Comparison of ENCODE assay signal across 2 cellular contexts in the genomic region with DNA sequence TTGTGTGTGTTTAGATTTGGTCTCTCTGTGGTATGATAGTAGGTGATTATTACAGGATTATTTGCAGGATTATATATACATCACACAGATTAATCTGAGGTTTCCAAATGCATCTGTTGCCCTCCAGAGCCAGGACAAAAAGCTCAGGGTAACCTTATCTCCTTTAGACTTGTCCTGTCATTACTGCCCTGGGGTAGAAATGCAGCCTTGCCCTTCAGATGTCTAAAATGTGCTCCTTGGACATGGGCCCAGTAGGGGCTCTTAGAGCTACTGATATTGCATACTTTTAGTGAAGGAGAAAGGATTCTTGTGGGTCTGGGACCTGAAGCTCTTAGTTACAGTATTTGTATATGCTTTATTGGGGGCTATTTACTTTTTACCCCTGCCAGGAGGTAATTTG.
TF ChIP-seq lines count a peak whose summit lies in the region.

No MANE protein-coding gene starts in this region.

TF ChIP-seq in HEK293, 187 proteins besides CTCF, POLR2A, EP300 and RAD21:
- TF ChIP-seq ZNF175 (tag by site-specific recombination; IDR thresholded peaks at IDR 0.05): no peak
- TF ChIP-seq, protein P1, sequence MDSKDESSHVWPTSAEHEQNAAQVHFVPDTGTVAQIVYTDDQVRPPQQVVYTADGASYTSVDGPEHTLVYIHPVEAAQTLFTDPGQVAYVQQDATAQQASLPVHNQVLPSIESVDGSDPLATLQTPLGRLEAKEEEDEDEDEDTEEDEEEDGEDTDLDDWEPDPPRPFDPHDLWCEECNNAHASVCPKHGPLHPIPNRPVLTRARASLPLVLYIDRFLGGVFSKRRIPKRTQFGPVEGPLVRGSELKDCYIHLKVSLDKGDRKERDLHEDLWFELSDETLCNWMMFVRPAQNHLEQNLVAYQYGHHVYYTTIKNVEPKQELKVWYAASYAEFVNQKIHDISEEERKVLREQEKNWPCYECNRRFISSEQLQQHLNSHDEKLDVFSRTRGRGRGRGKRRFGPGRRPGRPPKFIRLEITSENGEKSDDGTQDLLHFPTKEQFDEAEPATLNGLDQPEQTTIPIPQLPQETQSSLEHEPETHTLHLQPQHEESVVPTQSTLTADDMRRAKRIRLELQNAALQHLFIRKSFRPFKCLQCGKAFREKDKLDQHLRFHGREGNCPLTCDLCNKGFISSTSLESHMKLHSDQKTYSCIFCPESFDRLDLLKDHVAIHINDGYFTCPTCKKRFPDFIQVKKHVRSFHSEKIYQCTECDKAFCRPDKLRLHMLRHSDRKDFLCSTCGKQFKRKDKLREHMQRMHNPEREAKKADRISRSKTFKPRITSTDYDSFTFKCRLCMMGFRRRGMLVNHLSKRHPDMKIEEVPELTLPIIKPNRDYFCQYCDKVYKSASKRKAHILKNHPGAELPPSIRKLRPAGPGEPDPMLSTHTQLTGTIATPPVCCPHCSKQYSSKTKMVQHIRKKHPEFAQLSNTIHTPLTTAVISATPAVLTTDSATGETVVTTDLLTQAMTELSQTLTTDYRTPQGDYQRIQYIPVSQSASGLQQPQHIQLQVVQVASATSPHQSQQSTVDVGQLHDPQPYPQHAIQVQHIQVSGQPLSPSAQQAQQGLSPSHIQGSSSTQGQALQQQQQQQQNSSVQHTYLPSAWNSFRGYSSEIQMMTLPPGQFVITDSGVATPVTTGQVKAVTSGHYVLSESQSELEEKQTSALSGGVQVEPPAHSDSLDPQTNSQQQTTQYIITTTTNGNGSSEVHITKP (tag by site-specific recombination; IDR thresholded peaks at IDR 0.05): peak; percentile 78
- no peak for TF ChIP-seq ZSCAN23 (tag by site-specific recombination; IDR thresholded peaks at IDR 0.05)

TF ChIP-seq in K562, 482 proteins besides CTCF, POLR2A, EP300 and RAD21:
- TF ChIP-seq ZNF695 (CRISPR knock-in tag; IDR thresholded peaks at IDR 0.05) (no peak), ZNF76 (CRISPR knock-in tag; IDR thresholded peaks at IDR 0.05; ENCODE audit: borderline replicate concordance) (no peak), TAF9B (IDR thresholded peaks at IDR 0.05; ENCODE audit: partially characterized antibody) (no peak), TRIM28 (IDR thresholded peaks at IDR 0.05) (no peak), SMAD4 (CRISPR knock-in tag; conservative IDR thresholded peaks at IDR 0.05) (no peak), ZNF583 (CRISPR knock-in tag; IDR thresholded peaks at IDR 0.05) (no peak)
- TF ChIP-seq, protein P2, sequence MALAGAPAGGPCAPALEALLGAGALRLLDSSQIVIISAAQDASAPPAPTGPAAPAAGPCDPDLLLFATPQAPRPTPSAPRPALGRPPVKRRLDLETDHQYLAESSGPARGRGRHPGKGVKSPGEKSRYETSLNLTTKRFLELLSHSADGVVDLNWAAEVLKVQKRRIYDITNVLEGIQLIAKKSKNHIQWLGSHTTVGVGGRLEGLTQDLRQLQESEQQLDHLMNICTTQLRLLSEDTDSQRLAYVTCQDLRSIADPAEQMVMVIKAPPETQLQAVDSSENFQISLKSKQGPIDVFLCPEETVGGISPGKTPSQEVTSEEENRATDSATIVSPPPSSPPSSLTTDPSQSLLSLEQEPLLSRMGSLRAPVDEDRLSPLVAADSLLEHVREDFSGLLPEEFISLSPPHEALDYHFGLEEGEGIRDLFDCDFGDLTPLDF (CRISPR knock-in tag; IDR thresholded peaks at IDR 0.05): no peak
- TF ChIP-seq, protein P3, sequence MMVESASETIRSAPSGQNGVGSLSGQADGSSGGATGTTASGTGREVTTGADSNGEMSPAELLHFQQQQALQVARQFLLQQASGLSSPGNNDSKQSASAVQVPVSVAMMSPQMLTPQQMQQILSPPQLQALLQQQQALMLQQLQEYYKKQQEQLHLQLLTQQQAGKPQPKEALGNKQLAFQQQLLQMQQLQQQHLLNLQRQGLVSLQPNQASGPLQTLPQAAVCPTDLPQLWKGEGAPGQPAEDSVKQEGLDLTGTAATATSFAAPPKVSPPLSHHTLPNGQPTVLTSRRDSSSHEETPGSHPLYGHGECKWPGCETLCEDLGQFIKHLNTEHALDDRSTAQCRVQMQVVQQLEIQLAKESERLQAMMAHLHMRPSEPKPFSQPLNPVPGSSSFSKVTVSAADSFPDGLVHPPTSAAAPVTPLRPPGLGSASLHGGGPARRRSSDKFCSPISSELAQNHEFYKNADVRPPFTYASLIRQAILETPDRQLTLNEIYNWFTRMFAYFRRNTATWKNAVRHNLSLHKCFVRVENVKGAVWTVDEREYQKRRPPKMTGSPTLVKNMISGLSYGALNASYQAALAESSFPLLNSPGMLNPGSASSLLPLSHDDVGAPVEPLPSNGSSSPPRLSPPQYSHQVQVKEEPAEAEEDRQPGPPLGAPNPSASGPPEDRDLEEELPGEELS (CRISPR knock-in tag; IDR thresholded peaks at IDR 0.05; ENCODE audit: borderline replicate concordance): no peak
TF ChIP-seq in K562: peak in this region for 0.
